ENCODE assay signal across 1 cellular context in genomic region chr17:39744836-39745215, GRCh38.
TF ChIP-seq lines count a peak whose summit lies in the region.

No MANE protein-coding gene starts in this region.

TF ChIP-seq in GM12878, 131 proteins besides CTCF, POLR2A, EP300 and RAD21:
- no peak for TF ChIP-seq PML (IDR thresholded peaks at IDR 0.05; ENCODE audit: low read length)
- TF ChIP-seq, protein P1, sequence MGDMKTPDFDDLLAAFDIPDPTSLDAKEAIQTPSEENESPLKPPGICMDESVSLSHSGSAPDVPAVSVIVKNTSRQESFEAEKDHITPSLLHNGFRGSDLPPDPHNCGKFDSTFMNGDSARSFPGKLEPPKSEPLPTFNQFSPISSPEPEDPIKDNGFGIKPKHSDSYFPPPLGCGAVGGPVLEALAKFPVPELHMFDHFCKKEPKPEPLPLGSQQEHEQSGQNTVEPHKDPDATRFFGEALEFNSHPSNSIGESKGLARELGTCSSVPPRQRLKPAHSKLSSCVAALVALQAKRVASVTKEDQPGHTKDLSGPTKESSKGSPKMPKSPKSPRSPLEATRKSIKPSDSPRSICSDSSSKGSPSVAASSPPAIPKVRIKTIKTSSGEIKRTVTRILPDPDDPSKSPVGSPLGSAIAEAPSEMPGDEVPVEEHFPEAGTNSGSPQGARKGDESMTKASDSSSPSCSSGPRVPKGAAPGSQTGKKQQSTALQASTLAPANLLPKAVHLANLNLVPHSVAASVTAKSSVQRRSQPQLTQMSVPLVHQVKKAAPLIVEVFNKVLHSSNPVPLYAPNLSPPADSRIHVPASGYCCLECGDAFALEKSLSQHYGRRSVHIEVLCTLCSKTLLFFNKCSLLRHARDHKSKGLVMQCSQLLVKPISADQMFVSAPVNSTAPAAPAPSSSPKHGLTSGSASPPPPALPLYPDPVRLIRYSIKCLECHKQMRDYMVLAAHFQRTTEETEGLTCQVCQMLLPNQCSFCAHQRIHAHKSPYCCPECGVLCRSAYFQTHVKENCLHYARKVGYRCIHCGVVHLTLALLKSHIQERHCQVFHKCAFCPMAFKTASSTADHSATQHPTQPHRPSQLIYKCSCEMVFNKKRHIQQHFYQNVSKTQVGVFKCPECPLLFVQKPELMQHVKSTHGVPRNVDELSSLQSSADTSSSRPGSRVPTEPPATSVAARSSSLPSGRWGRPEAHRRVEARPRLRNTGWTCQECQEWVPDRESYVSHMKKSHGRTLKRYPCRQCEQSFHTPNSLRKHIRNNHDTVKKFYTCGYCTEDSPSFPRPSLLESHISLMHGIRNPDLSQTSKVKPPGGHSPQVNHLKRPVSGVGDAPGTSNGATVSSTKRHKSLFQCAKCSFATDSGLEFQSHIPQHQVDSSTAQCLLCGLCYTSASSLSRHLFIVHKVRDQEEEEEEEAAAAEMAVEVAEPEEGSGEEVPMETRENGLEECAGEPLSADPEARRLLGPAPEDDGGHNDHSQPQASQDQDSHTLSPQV (IDR thresholded peaks at IDR 0.05), result no peak
- no peak for TF ChIP-seq E2F4 (IDR thresholded peaks at IDR 0.05; ENCODE audit: low read depth, low read length)
- TF ChIP-seq IKZF1 (conservative IDR thresholded peaks at IDR 0.05), result no peak
- TF ChIP-seq PAX8 (IDR thresholded peaks at IDR 0.05), result no peak
- TF ChIP-seq ASH2L (IDR thresholded peaks at IDR 0.05; ENCODE audit: borderline replicate concordance, low read depth), result no peak
- no peak for TF ChIP-seq NFXL1 (IDR thresholded peaks at IDR 0.05; ENCODE audit: borderline replicate concordance)
- no peak for TF ChIP-seq BMI1 (IDR thresholded peaks at IDR 0.05; ENCODE audit: borderline replicate concordance)
- no peak for TF ChIP-seq HDAC6 (IDR thresholded peaks at IDR 0.05; ENCODE audit: unreplicated experiment)
- no peak for TF ChIP-seq TAF1 (IDR thresholded peaks at IDR 0.05; ENCODE audit: borderline replicate concordance, low read depth, low read length)
- no peak for TF ChIP-seq POU2F2 (IDR thresholded peaks at IDR 0.05; ENCODE audit: borderline replicate concordance, low read depth, low read length)
- TF ChIP-seq BCL11A (IDR thresholded peaks at IDR 0.05; ENCODE audit: low read depth, low read length), result no peak
- no peak for TF ChIP-seq NR2F1 (conservative IDR thresholded peaks at IDR 0.05)
- no peak for TF ChIP-seq KDM1A (IDR thresholded peaks at IDR 0.05; ENCODE audit: borderline replicate concordance)
- no peak for TF ChIP-seq PKNOX1 (IDR thresholded peaks at IDR 0.05)
- no peak for TF ChIP-seq HSF1 (IDR thresholded peaks at IDR 0.05; ENCODE audit: low read depth, low read length)
- no peak for TF ChIP-seq ETV6 (conservative IDR thresholded peaks at IDR 0.05 in 1 of 2, IDR thresholded peaks at IDR 0.05 in 1 of 2; ENCODE audit: borderline replicate concordance in 1 of 2, low read depth in 1 of 2)
- no peak for TF ChIP-seq NFIC (IDR thresholded peaks at IDR 0.05; ENCODE audit: low read depth, low read length)
TF ChIP-seq in GM12878: peak in this region for 0.
